Comparison of ENCODE assay signal across 16 cellular contexts in the genomic region with DNA sequence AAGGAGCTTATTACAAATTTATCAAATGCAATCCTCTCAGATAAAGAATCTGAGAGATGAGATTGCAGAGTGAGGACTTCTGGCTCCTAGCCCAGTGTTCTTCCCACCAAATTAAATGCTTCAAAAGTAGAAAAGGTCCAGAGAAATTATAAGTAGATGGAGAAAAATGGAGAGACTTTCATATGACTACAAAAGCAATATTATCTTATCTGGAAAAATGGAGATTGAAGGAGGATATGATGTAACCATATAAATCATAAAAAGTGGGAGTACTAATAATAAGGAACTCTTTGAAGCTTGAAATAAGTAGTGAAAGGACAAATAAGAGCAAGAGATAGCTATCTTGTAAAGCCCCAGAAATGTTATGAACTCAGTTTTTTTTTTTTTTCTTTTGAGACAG. TPM values are rescaled to one million over a fixed set of nuclear protein-coding genes. Genes with fewer than 3 reads are reported as not detected.
A peak's percentile ranks its signal among the peaks of the same experiment; 100 is the strongest.
DNase-seq lines count a peak whose midpoint lies in the region; ATAC-seq and TF ChIP-seq lines count a peak whose summit lies in the region.
"Had no signal": no experiment of that assay in that cellular context is flagged by ENCODE, and none has a peak within 500 bp of the region (broad histone marks: within the 10 kb centered on the region; RNA-seq: fewer than 3 reads in every experiment).

No MANE protein-coding gene starts in this region.

- H3K27me3 Mint-ChIP-seq in activated CD8-positive, alpha-beta memory T cell treated with anti-CD3 and anti-CD28 coated beads, Interleukin-2, amount 10 ng/mL, durations not matched to agents 7 days and 5 days, result no peaks in the 10 kb centered on the region
- H3K27me3 Mint-ChIP-seq in endothelial cell (ENCODE audit: unreplicated experiment), result peaks cover 4% of the 10 kb centered on the region
- H3K27me3 Mint-ChIP-seq in stimulated activated memory B cell treated with anti-CD40 and anti-IgM and Interleukin-4, amounts not matched to agents 10 μg/mL and 1 μg/mL and 100 μg/mL, for 72 hours, result no peaks in the 10 kb centered on the region

- ATAC-seq in activated CD8-positive, alpha-beta memory T cell treated with anti-CD3 and anti-CD28 coated beads, Interleukin-2, amount 10 ng/mL, durations not matched to agents 7 days and 5 days, result no peak
- no peak for ATAC-seq in stimulated activated memory B cell treated with anti-CD40 and anti-IgM and Interleukin-4, amounts not matched to agents 10 μg/mL and 1 μg/mL and 100 μg/mL, for 72 hours
- no peak for ATAC-seq in GM18520 (IDR thresholded peaks at IDR 0.05; ENCODE audit: unreplicated experiment)
- ATAC-seq in HG03439 (IDR thresholded peaks at IDR 0.05; ENCODE audit: unreplicated experiment), result no peak
- no peak for ATAC-seq in HG02852 (IDR thresholded peaks at IDR 0.05; ENCODE audit: unreplicated experiment)
- ATAC-seq: esophagus mucosa, pancreas, WTC11 had no signal

- no peak overlapping the region for H3K4me3 ChIP-seq in SK-N-SH (ENCODE audit: low read depth in 2 of 2, low read length in 1 of 2)
- H3K4me3 ChIP-seq: pancreas had no signal

- H3K36me3 Mint-ChIP-seq in activated CD8-positive, alpha-beta memory T cell treated with anti-CD3 and anti-CD28 coated beads, Interleukin-2, amount 10 ng/mL, durations not matched to agents 7 days and 5 days, result peaks cover 31% of the 10 kb centered on the region
- peaks cover 12% of the 10 kb centered on the region for H3K36me3 Mint-ChIP-seq in endothelial cell (ENCODE audit: low read depth, unreplicated experiment)
- H3K36me3 Mint-ChIP-seq in stimulated activated memory B cell treated with anti-CD40 and anti-IgM and Interleukin-4, amounts not matched to agents 10 μg/mL and 1 μg/mL and 100 μg/mL, for 72 hours, result peaks cover 16% of the 10 kb centered on the region

- peak overlapping the region in 1 of 2 experiments; percentile 91; a peak in 2 of 4 replicates for H3K27ac ChIP-seq in SK-N-SH (ENCODE audit: low read depth in 2 of 2, low read length in 1 of 2)

- no peak for TF ChIP-seq RAD21 in SK-N-SH (IDR thresholded peaks at IDR 0.05; ENCODE audit: low read length)

- no peak for DNase-seq in activated CD8-positive, alpha-beta memory T cell treated with anti-CD3 and anti-CD28 coated beads, Interleukin-2, amount 10 ng/mL, durations not matched to agents 7 days and 5 days
- no peak for DNase-seq in activated CD8-positive, alpha-beta memory T cell treated with anti-CD3 and anti-CD28 coated beads, Interleukin-2, amount 50 U/mL, for 4 hours
- DNase-seq in SK-N-SH, result no peak
- no peak for DNase-seq in endothelial cell (ENCODE audit: low spot score)
- DNase-seq: H7, NCI-H1092, NCI-H446, pancreas had no signal

- TF ChIP-seq EP300 in SK-N-SH (IDR thresholded peaks at IDR 0.05; ENCODE audit: borderline replicate concordance in 1 of 2, low read depth in 1 of 2, low read length in 1 of 2), result no peak

- peaks cover 80% of the 10 kb centered on the region for H3K79me2 ChIP-seq in SK-N-SH (ENCODE audit: insufficient read depth)

- H3K4me1 Mint-ChIP-seq in activated CD8-positive, alpha-beta memory T cell treated with anti-CD3 and anti-CD28 coated beads, Interleukin-2, amount 10 ng/mL, durations not matched to agents 7 days and 5 days, result peaks cover 48% of the 10 kb centered on the region
- peaks cover 29% of the 10 kb centered on the region for H3K4me1 Mint-ChIP-seq in endothelial cell (ENCODE audit: unreplicated experiment)
- H3K4me1 Mint-ChIP-seq in stimulated activated memory B cell treated with anti-CD40 and anti-IgM and Interleukin-4, amounts not matched to agents 10 μg/mL and 1 μg/mL and 100 μg/mL, for 72 hours, result peaks cover 39% of the 10 kb centered on the region

- peaks cover 11% of the 10 kb centered on the region; the same call in 1 of the 2 replicates for H4K20me1 ChIP-seq in SK-N-SH (ENCODE audit: insufficient read depth)

- H3K27ac Mint-ChIP-seq in activated CD8-positive, alpha-beta memory T cell treated with anti-CD3 and anti-CD28 coated beads, Interleukin-2, amount 10 ng/mL, durations not matched to agents 7 days and 5 days, result no peak overlapping the region
- no peak overlapping the region for H3K27ac Mint-ChIP-seq in endothelial cell (ENCODE audit: unreplicated experiment)
- H3K27ac Mint-ChIP-seq in stimulated activated memory B cell treated with anti-CD40 and anti-IgM and Interleukin-4, amounts not matched to agents 10 μg/mL and 1 μg/mL and 100 μg/mL, for 72 hours, result peak overlapping the region; percentile 18

- peaks cover 4% of the 10 kb centered on the region for H3K9me3 Mint-ChIP-seq in activated CD8-positive, alpha-beta memory T cell treated with anti-CD3 and anti-CD28 coated beads, Interleukin-2, amount 10 ng/mL, durations not matched to agents 7 days and 5 days (ENCODE audit: low read depth)
- no peaks in the 10 kb centered on the region for H3K9me3 Mint-ChIP-seq in endothelial cell (ENCODE audit: unreplicated experiment)
- H3K9me3 Mint-ChIP-seq in stimulated activated memory B cell treated with anti-CD40 and anti-IgM and Interleukin-4, amounts not matched to agents 10 μg/mL and 1 μg/mL and 100 μg/mL, for 72 hours, result no peaks in the 10 kb centered on the region

- H3K4me1 ChIP-seq in SK-N-SH (ENCODE audit: control insufficient read depth in 1 of 2, insufficient read depth in 2 of 2, low read depth in 1 of 2, low read length in 1 of 2), result peaks cover 17 to 22% of the 10 kb centered on the region in 2 experiments; a peak in 3 of 4 replicates

- H2AFZ ChIP-seq in SK-N-SH (ENCODE audit: low read depth), result no peak overlapping the region

- H3F3A ChIP-seq in SK-N-SH (replicated peaks; ENCODE audit: insufficient read depth), result peaks cover 44% of the 10 kb centered on the region

- H3K36me3 ChIP-seq in SK-N-SH (replicated peaks in 1 of 2; ENCODE audit: control insufficient read depth in 1 of 2, insufficient read depth in 2 of 2, low read length in 1 of 2), result peaks cover 0 to 20% of the 10 kb centered on the region in 2 experiments

- TF ChIP-seq CTCF in SK-N-SH (IDR thresholded peaks at IDR 0.05) (no peak), endothelial cell (IDR thresholded peaks at IDR 0.05; ENCODE audit: unreplicated experiment) (no peak)

- 0 out of 2 replicates have a peak overlapping the region, but pooled peaks have one; percentile 13 for H3K4me2 ChIP-seq in SK-N-SH

- no peaks in the 10 kb centered on the region for H3K27me3 ChIP-seq in SK-N-SH (ENCODE audit: insufficient read depth)
- H3K27me3 ChIP-seq: pancreas had no signal

- CTCF ChIA-PET in activated CD8-positive, alpha-beta memory T cell treated with anti-CD3 and anti-CD28 coated beads, Interleukin-2, amount 10 ng/mL, durations not matched to agents 7 days and 5 days (lab: Charles Lee), result interaction anchor here (0.6 to 2.0 kb wide), 3 partner anchors 22 to 169 kb away, joined by 3 to 4 read pairs (median 4); no protein-coding TSS in a partner anchor
- CTCF ChIA-PET in SK-N-SH (lab: Yijun Ruan, JAX), result no interaction called here

- peak overlapping the region; percentile 0 for H3K4me3 Mint-ChIP-seq in activated CD8-positive, alpha-beta memory T cell treated with anti-CD3 and anti-CD28 coated beads, Interleukin-2, amount 10 ng/mL, durations not matched to agents 7 days and 5 days
- peak overlapping the region; percentile 24 for H3K4me3 Mint-ChIP-seq in endothelial cell (ENCODE audit: unreplicated experiment)
- H3K4me3 Mint-ChIP-seq in stimulated activated memory B cell treated with anti-CD40 and anti-IgM and Interleukin-4, amounts not matched to agents 10 μg/mL and 1 μg/mL and 100 μg/mL, for 72 hours, result no peak overlapping the region
- H3K4me3 Mint-ChIP-seq: WTC11 had no signal

- H3K9me3 ChIP-seq in SK-N-SH, result no peaks in the 10 kb centered on the region
- H3K9me3 ChIP-seq: pancreas had no signal

- H3K9ac ChIP-seq in SK-N-SH, result 0 out of 2 replicates have a peak overlapping the region, but pooled peaks have one; percentile 30

- POLR2A ChIA-PET in SK-N-SH (lab: Yijun Ruan, JAX), result interaction anchor here (0.8 to 1.1 kb wide), 2 partner anchors 22 to 105 kb away, joined by 3 read pairs; no protein-coding TSS in a partner anchor

- no peaks in the 10 kb centered on the region for H3K9me2 ChIP-seq in SK-N-SH

TF ChIP-seq in SK-N-SH, 30 proteins besides CTCF, POLR2A, EP300 and RAD21 (continues in another document):
- TF ChIP-seq, protein P1, sequence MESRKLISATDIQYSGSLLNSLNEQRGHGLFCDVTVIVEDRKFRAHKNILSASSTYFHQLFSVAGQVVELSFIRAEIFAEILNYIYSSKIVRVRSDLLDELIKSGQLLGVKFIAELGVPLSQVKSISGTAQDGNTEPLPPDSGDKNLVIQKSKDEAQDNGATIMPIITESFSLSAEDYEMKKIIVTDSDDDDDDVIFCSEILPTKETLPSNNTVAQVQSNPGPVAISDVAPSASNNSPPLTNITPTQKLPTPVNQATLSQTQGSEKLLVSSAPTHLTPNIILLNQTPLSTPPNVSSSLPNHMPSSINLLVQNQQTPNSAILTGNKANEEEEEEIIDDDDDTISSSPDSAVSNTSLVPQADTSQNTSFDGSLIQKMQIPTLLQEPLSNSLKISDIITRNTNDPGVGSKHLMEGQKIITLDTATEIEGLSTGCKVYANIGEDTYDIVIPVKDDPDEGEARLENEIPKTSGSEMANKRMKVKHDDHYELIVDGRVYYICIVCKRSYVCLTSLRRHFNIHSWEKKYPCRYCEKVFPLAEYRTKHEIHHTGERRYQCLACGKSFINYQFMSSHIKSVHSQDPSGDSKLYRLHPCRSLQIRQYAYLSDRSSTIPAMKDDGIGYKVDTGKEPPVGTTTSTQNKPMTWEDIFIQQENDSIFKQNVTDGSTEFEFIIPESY (IDR thresholded peaks at IDR 0.05; ENCODE audit: borderline replicate concordance, low read depth), result no peak
- TF ChIP-seq GATA2 (CRISPR knock-in tag; IDR thresholded peaks at IDR 0.05) (no peak), NRF1 (IDR thresholded peaks at IDR 0.05; ENCODE audit: low read depth, low read length) (no peak)

RNA-seq across cellular contexts. Expression of a gene that starts 2.9 kb away (rescaled TPM):
- 10 to 100 TPM; 53.9 to 65.0 TPM for total RNA-seq in activated CD8-positive, alpha-beta memory T cell treated with anti-CD3 and anti-CD28 coated beads, Interleukin-2, amount 10 ng/mL, durations not matched to agents 7 days and 5 days
- polyA plus RNA-seq in SK-N-SH (2012; rRNA removed), result 29.0 and 36.1 TPM in 2 replicates
- polyA plus RNA-seq in SK-N-SH (2012; cell fraction: cytosol; rRNA removed), result 42.9 and 44.4 TPM in 2 replicates
- polyA plus RNA-seq in SK-N-SH (2012; cell fraction: nucleus; rRNA removed), result 10.2 and 17.5 TPM in 2 replicates
- 43.0 TPM for total RNA-seq in endothelial cell (ENCODE audit: unreplicated experiment)

RNA-seq across cellular contexts. Expression of a gene that starts 3.0 kb away (rescaled TPM):
- under 1 TPM in 1 of 2 experiments, not detected in 1; 0.32 TPM for total RNA-seq in activated CD8-positive, alpha-beta memory T cell treated with anti-CD3 and anti-CD28 coated beads, Interleukin-2, amount 10 ng/mL, durations not matched to agents 7 days and 5 days
- polyA plus RNA-seq in SK-N-SH (2012; rRNA removed), result not detected in 2 replicates
- polyA plus RNA-seq in SK-N-SH (2012; cell fraction: cytosol; rRNA removed), result 0.04 TPM in 1 of 2 replicates, not detected in the other
- polyA plus RNA-seq in SK-N-SH (2012; cell fraction: nucleus; rRNA removed), result 0.04 TPM in 1 of 2 replicates, not detected in the other
- not detected for total RNA-seq in endothelial cell (ENCODE audit: unreplicated experiment)
- total RNA-seq: esophagus mucosa, HT1080, lower leg skin, pancreas had no signal
- polyA plus RNA-seq: pancreas had no signal

RNA-seq across cellular contexts. Expression of a gene that starts 58.2 kb away (rescaled TPM):
- 10 to 100 TPM in 1 of 2 experiments, 1 to 10 TPM in 1; 5.9 to 19.7 TPM for total RNA-seq in activated CD8-positive, alpha-beta memory T cell treated with anti-CD3 and anti-CD28 coated beads, Interleukin-2, amount 10 ng/mL, durations not matched to agents 7 days and 5 days
- 0.31 and 0.39 TPM in 2 replicates for polyA plus RNA-seq in SK-N-SH (2012; rRNA removed)
- 0.12 and 0.29 TPM in 2 replicates for polyA plus RNA-seq in SK-N-SH (2012; cell fraction: cytosol; rRNA removed)
- 0.42 and 0.58 TPM in 2 replicates for polyA plus RNA-seq in SK-N-SH (2012; cell fraction: nucleus; rRNA removed)
- not detected for total RNA-seq in endothelial cell (ENCODE audit: unreplicated experiment)
- total RNA-seq: HT1080 had no signal
